Comparison of ENCODE assay signal across 26 cellular contexts in the genomic region with DNA sequence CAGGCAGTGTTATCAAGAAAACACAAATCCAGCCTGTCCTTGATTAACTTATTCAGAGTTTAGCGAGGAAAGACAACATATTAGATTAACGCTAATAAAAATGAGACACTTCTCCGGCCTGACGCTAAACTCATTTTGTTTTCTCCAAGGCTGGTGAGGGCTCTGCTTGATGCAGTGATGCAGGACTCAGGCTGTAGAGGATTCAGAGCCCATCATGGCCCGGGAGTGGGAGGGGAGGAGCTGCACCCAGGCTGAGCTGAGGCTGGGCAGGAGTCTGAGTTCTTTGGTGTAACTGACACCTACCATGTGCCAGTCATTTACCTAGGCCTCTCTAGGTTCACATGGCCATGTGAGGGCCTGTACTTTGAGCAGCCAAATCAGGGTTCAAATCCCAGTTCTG.
A peak's percentile ranks its signal among the peaks of the same experiment; 100 is the strongest.
DNase-seq lines count a peak whose midpoint lies in the region; ATAC-seq, FAIRE-seq and TF ChIP-seq lines count a peak whose summit lies in the region.
"Had no signal": no experiment of that assay in that cellular context is flagged by ENCODE, and none has a peak within 500 bp of the region (broad histone marks: within the 10 kb centered on the region; RNA-seq: fewer than 3 reads in every experiment).

No MANE protein-coding gene starts in this region.

- peaks cover 0 to 22% of the 10 kb centered on the region in 2 experiments; a peak in 2 of 4 replicates for H3K4me1 ChIP-seq in SK-N-SH (ENCODE audit: control insufficient read depth in 1 of 2, insufficient read depth in 2 of 2, low read depth in 1 of 2, low read length in 1 of 2)
- H3K4me1 ChIP-seq in astrocyte (ENCODE audit: insufficient read depth, low read length): no peaks in the 10 kb centered on the region
- H3K4me1 ChIP-seq: BE2C, BLaER1 had no signal

- H3K9ac ChIP-seq in SK-N-SH (no peak overlapping the region), astrocyte (ENCODE audit: low read length) (no peak overlapping the region)
- H3K9ac ChIP-seq: BLaER1 had no signal

- peak overlapping the region; percentile 47 for H3K27ac Mint-ChIP-seq in astrocyte (ENCODE audit: unreplicated experiment)
- H3K27ac Mint-ChIP-seq: CD14-positive monocyte; CD4-positive, alpha-beta memory T cell; CD4-positive, CD25-positive, alpha-beta regulatory T cell; CD8-positive, alpha-beta memory T cell had no signal

- no peaks in the 10 kb centered on the region for H3F3A ChIP-seq in SK-N-SH (replicated peaks; ENCODE audit: insufficient read depth)

- H3K36me3 ChIP-seq in SK-N-SH (replicated peaks in 1 of 2; ENCODE audit: control insufficient read depth in 1 of 2, insufficient read depth in 2 of 2, low read length in 1 of 2) (no peaks in the 10 kb centered on the region), astrocyte (ENCODE audit: insufficient read depth, low read length) (no peaks in the 10 kb centered on the region)
- H3K36me3 ChIP-seq: BE2C, BLaER1 had no signal

- 22% methylated on average over 5 of the region's 5 CpGs for WGBS in SK-N-SH (ENCODE audit: low lambda C conversion rate)

- no peaks in the 10 kb centered on the region for H4K20me1 ChIP-seq in SK-N-SH (ENCODE audit: insufficient read depth)
- no peaks in the 10 kb centered on the region for H4K20me1 ChIP-seq in astrocyte (ENCODE audit: insufficient read depth, low read length)
- H4K20me1 ChIP-seq: BLaER1 had no signal

- POLR2A ChIA-PET in SK-N-SH (lab: Yijun Ruan, JAX): interaction anchor here (1.0 kb wide), 1 partner anchor 10 kb away, joined by 4 read pairs; no protein-coding TSS in a partner anchor

- no peaks in the 10 kb centered on the region for H3K79me2 ChIP-seq in SK-N-SH (ENCODE audit: insufficient read depth)
- H3K79me2 ChIP-seq in astrocyte (ENCODE audit: insufficient read depth, low read length): no peaks in the 10 kb centered on the region

- H2AFZ ChIP-seq in SK-N-SH (ENCODE audit: low read depth) (no peak overlapping the region), astrocyte (ENCODE audit: low read depth, low read length) (no peak overlapping the region)

- H3K9me3 ChIP-seq in SK-N-SH (no peaks in the 10 kb centered on the region), astrocyte (ENCODE audit: insufficient read depth, low read depth, low read length) (peaks cover 3% of the 10 kb centered on the region)
- H3K9me3 ChIP-seq: BE2C, BLaER1 had no signal

- peak in 1 of 2 experiments; percentile 53; a peak in 1 of 4 replicates for TF ChIP-seq EP300 in SK-N-SH (IDR thresholded peaks at IDR 0.05; ENCODE audit: borderline replicate concordance in 1 of 2, low read depth in 1 of 2, low read length in 1 of 2)

- no peak for ATAC-seq in SK-N-SH treated with all-trans-retinoic acid at 6 μM for 48 hours
- no peak for ATAC-seq in GM19328 (IDR thresholded peaks at IDR 0.05; ENCODE audit: unreplicated experiment)

- peaks cover 31% of the 10 kb centered on the region for H3K27me3 Mint-ChIP-seq in astrocyte (ENCODE audit: low read depth, unreplicated experiment)

- H3K4me3 ChIP-seq in SK-N-SH (ENCODE audit: low read depth in 2 of 2, low read length in 1 of 2) (no peak overlapping the region), astrocyte (ENCODE audit: insufficient read depth, low read depth, low read length) (no peak overlapping the region)
- H3K4me3 ChIP-seq: BLaER1 had no signal

- H3K4me1 Mint-ChIP-seq in astrocyte (ENCODE audit: low read depth, unreplicated experiment): no peaks in the 10 kb centered on the region
- H3K4me1 Mint-ChIP-seq: CD14-positive monocyte; CD4-positive, alpha-beta memory T cell; CD4-positive, CD25-positive, alpha-beta regulatory T cell; CD8-positive, alpha-beta memory T cell had no signal

- H3K9me3 Mint-ChIP-seq in astrocyte (ENCODE audit: unreplicated experiment): peaks cover 7% of the 10 kb centered on the region
- H3K9me3 Mint-ChIP-seq: CD8-positive, alpha-beta memory T cell had no signal

- H3K36me3 Mint-ChIP-seq in astrocyte (ENCODE audit: low read depth, unreplicated experiment): no peaks in the 10 kb centered on the region
- H3K36me3 Mint-ChIP-seq: CD14-positive monocyte; CD4-positive, alpha-beta memory T cell; CD4-positive, CD25-positive, alpha-beta regulatory T cell had no signal

- CTCF ChIA-PET in SK-N-SH (lab: Yijun Ruan, JAX): interaction anchor here (0.8 to 1.6 kb wide), 2 partner anchors 20 to 280 kb away, joined by 3 to 4 read pairs; no protein-coding TSS in a partner anchor

- H3K4me2 ChIP-seq in SK-N-SH (no peak overlapping the region), astrocyte (ENCODE audit: low read length) (no peak overlapping the region)
- H3K4me2 ChIP-seq: BLaER1 had no signal

- TF ChIP-seq RAD21 in SK-N-SH (IDR thresholded peaks at IDR 0.05; ENCODE audit: low read length): no peak

- H3K27ac ChIP-seq in SK-N-SH (ENCODE audit: low read depth in 2 of 2, low read length in 1 of 2): peak overlapping the region in 1 of 2 experiments; percentile 93; a peak in 2 of 4 replicates
- no peak overlapping the region for H3K27ac ChIP-seq in astrocyte (ENCODE audit: low read depth, low read length)
- H3K27ac ChIP-seq: BLaER1 had no signal

- H3K27me3 ChIP-seq in SK-N-SH (ENCODE audit: insufficient read depth) (no peaks in the 10 kb centered on the region), astrocyte (ENCODE audit: insufficient read depth, low read length) (no peaks in the 10 kb centered on the region)
- H3K27me3 ChIP-seq: BE2C, BLaER1 had no signal

- no peaks in the 10 kb centered on the region for H3K9me2 ChIP-seq in SK-N-SH

- no peak for FAIRE-seq in astrocyte (lab: Jason Lieb, UNC)
- FAIRE-seq: A204.1, G401.6, GM12891, GM19239 had no signal

- no peak overlapping the region for H3K4me3 Mint-ChIP-seq in astrocyte (ENCODE audit: unreplicated experiment)
- H3K4me3 Mint-ChIP-seq: CD14-positive monocyte; CD4-positive, alpha-beta memory T cell; CD4-positive, CD25-positive, alpha-beta regulatory T cell; CD8-positive, alpha-beta memory T cell had no signal

- peak; percentile 49 for DNase-seq in SK-N-SH
- no peak for DNase-seq in astrocyte (ENCODE audit: low read depth)
- DNase-seq in cerebellum (ENCODE audit: low spot score): no peak
- DNase-seq: 8988T; ACHN; BE2C; C1 segment of cervical spinal cord; CD4-positive, alpha-beta memory T cell; CD4-positive, CD25-positive, alpha-beta regulatory T cell; CD8-positive, alpha-beta memory T cell; COR-L47; DMS 273 treated with DMSO at 0.1 percent for 48 hours; DMS153; DMS53; DMS79; DND-41; EL; GF-D8 had no signal

- TF ChIP-seq CTCF in SK-N-SH (IDR thresholded peaks at IDR 0.05) (no peak), astrocyte (IDR thresholded peaks at IDR 0.05; ENCODE audit: insufficient read depth, low read depth, low read length) (no peak)

TF ChIP-seq in SK-N-SH, 30 proteins besides CTCF, POLR2A, EP300 and RAD21:
- TF ChIP-seq TCF12 (IDR thresholded peaks at IDR 0.05): no peak
- TF ChIP-seq ZBTB33 (IDR thresholded peaks at IDR 0.05; ENCODE audit: borderline replicate concordance, low read depth): no peak
- TF ChIP-seq YY1 (IDR thresholded peaks at IDR 0.05; ENCODE audit: low read depth): no peak
- no peak for TF ChIP-seq MXI1 (IDR thresholded peaks at IDR 0.05; ENCODE audit: low read depth, low read length)
- 0 out of 2 replicates have a peak, but pooled peaks have one; percentile 11 for TF ChIP-seq GATA2 (CRISPR knock-in tag; IDR thresholded peaks at IDR 0.05)
- TF ChIP-seq FOSL2 (IDR thresholded peaks at IDR 0.05; ENCODE audit: borderline replicate concordance, low read depth): no peak

TF ChIP-seq in SK-N-SH treated with all-trans-retinoic acid at 6 μM for 48 hours, 23 proteins besides CTCF, POLR2A, EP300 and RAD21:
- TF ChIP-seq CSDC2 (CRISPR knock-in tag; IDR thresholded peaks at IDR 0.05) (no peak), OSR1 (CRISPR knock-in tag; IDR thresholded peaks at IDR 0.05) (no peak), GLIS3 (CRISPR knock-in tag; IDR thresholded peaks at IDR 0.05) (no peak), ZC3H10 (CRISPR knock-in tag; IDR thresholded peaks at IDR 0.05) (no peak)
- TF ChIP-seq, protein P1, sequence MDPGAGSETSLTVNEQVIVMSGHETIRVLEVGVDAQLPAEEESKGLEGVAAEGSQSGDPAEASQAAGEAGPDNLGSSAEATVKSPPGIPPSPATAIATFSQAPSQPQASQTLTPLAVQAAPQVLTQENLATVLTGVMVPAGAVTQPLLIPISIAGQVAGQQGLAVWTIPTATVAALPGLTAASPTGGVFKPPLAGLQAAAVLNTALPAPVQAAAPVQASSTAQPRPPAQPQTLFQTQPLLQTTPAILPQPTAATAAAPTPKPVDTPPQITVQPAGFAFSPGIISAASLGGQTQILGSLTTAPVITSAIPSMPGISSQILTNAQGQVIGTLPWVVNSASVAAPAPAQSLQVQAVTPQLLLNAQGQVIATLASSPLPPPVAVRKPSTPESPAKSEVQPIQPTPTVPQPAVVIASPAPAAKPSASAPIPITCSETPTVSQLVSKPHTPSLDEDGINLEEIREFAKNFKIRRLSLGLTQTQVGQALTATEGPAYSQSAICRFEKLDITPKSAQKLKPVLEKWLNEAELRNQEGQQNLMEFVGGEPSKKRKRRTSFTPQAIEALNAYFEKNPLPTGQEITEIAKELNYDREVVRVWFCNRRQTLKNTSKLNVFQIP (CRISPR knock-in tag; IDR thresholded peaks at IDR 0.05; ENCODE audit: borderline replicate concordance, low read depth): no peak
